ENCODE assay signal across 18 cellular contexts in genomic region chrX:45142185-45142584, GRCh38. TPM values are rescaled to one million over a fixed set of nuclear protein-coding genes. Genes with fewer than 3 reads are reported as not detected.
"Had no signal": no experiment of that assay in that cellular context is flagged by ENCODE, and none has a peak within 500 bp of the region (broad histone marks: within the 10 kb centered on the region; RNA-seq: fewer than 3 reads in every experiment).

No MANE protein-coding gene starts in this region.

- H3K4me3 ChIP-seq: breast epithelium, gastrocnemius medialis, thoracic aorta had no signal

- DNase-seq: activated CD4-positive, alpha-beta T cell treated with anti-CD3 and anti-CD28 coated beads, Interleukin-2, amount 10 ng/mL, durations not matched to agents 7 days and 5 days; activated CD4-positive, CD25-positive, alpha-beta regulatory T cell; activated CD8-positive, alpha-beta memory T cell treated with anti-CD3 and anti-CD28 coated beads for 24 hours; activated naive CD4-positive, alpha-beta T cell treated with anti-CD3 and anti-CD28 coated beads, Interleukin-2, amount 50 U/mL, for 16 hours; activated T-cell treated with anti-CD3 and anti-CD28 coated beads for 4 hours; gastrocnemius medialis; left ventricle myocardium superior; mesendoderm; stimulated activated CD4-positive, alpha-beta T cell treated with anti-CD3 and anti-CD28 coated beads, Interleukin-4, amount 100 ng/mL, for 1 hour; stimulated activated CD8-positive, alpha-beta memory T cell treated with anti-CD3 and anti-CD28 coated beads, Interleukin-4, amount 100 ng/mL, for 48 hours; stimulated activated naive CD8-positive, alpha-beta T cell treated with anti-CD3 and anti-CD28 coated beads, Interleukin-15, Interleukin-2, amounts not matched to agents 100 U/mL and 50 U/mL, for 24 hours had no signal

- H3K9me3 ChIP-seq: breast epithelium, gastrocnemius medialis, thoracic aorta had no signal

- H3K27ac ChIP-seq: breast epithelium, gastrocnemius medialis, thoracic aorta had no signal

- ATAC-seq: gastrocnemius medialis; left ventricle myocardium superior; stimulated activated naive CD8-positive, alpha-beta T cell treated with anti-CD3 and anti-CD28 coated beads, Interleukin-15, Interleukin-2, amounts not matched to agents 100 U/mL and 50 U/mL, for 24 hours had no signal

- H3K36me3 ChIP-seq: breast epithelium, gastrocnemius medialis, thoracic aorta had no signal

- H3K4me1 ChIP-seq: breast epithelium, gastrocnemius medialis had no signal

- H3K27me3 ChIP-seq: breast epithelium, gastrocnemius medialis had no signal

RNA-seq across cellular contexts. Expression of gene DIPK2B, which starts 58.5 kb away (rescaled TPM):
- total RNA-seq: activated CD4-positive, alpha-beta T cell treated with anti-CD3 and anti-CD28 coated beads, Interleukin-2, amount 10 ng/mL, durations not matched to agents 7 days and 5 days; activated T-helper 2 cell treated with anti-CD3 and anti-CD28 coated beads, Interferon-gamma antibody, Interleukin-2, Interleukin-4, amounts not matched to agents 10 μg/mL and 5 μg/mL and 100 μg/mL, durations not matched to agents 14 hours and 24 hours and 36 hours; fibroblast of lung; neural crest cell; osteocyte had no signal
- polyA plus RNA-seq: fibroblast of lung, keratinocyte had no signal
